ENCODE assay signal across 1 cellular context in the genomic region with DNA sequence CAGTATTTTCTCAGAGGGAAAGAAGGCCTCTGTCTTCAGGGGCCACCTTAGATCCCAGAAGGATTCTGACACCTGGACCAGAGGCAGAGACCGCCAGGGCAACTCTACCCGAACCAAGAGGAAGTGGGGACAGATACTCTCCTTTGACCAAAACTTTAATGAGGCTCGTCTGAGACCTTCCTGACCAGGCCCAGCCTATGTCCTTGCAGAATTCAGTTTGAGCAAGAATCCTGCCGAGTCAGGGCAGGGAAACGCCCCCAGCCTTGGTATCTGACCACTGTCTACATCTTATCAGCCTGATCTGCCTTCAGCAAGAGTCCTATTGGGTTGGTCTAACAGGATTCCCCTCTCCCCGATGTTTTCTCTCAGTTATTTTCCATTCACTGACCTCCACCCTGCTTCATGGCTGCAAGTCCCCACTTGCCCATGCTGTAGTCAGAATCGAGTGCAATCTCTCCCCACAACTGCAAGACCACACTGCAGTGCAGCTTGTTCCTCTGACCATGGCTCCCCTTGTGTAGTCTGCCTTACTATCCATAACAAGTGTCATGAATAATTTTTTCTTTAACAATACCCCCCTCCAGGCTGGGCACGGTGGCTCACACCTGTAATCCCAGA.
TF ChIP-seq lines count a peak whose summit lies in the region.

No MANE protein-coding gene starts in this region.

TF ChIP-seq in WTC11, 78 proteins besides CTCF, POLR2A, EP300 and RAD21 (continued from another document):
- TF ChIP-seq, protein P1, sequence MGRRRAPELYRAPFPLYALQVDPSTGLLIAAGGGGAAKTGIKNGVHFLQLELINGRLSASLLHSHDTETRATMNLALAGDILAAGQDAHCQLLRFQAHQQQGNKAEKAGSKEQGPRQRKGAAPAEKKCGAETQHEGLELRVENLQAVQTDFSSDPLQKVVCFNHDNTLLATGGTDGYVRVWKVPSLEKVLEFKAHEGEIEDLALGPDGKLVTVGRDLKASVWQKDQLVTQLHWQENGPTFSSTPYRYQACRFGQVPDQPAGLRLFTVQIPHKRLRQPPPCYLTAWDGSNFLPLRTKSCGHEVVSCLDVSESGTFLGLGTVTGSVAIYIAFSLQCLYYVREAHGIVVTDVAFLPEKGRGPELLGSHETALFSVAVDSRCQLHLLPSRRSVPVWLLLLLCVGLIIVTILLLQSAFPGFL (CRISPR knock-in tag; IDR thresholded peaks at IDR 0.05; ENCODE audit: borderline replicate concordance), result no peak
